In genomic region chr4:110411599-110412011, GRCh38 we compare ENCODE assay signal across 12 cellular contexts.
A peak's percentile ranks its signal among the peaks of the same experiment; 100 is the strongest.
DNase-seq lines count a peak whose midpoint lies in the region; ATAC-seq and TF ChIP-seq lines count a peak whose summit lies in the region.
"Had no signal": no experiment of that assay in that cellular context is flagged by ENCODE, and none has a peak within 500 bp of the region (broad histone marks: within the 10 kb centered on the region; RNA-seq: fewer than 3 reads in every experiment).

No MANE protein-coding gene starts in this region.

- H3K9me2 ChIP-seq in OCI-LY7 (ENCODE audit: insufficient read depth, low read length) = no peaks in the 10 kb centered on the region

- intact Hi-C loops in OCI-LY7 (cut with micrococcal nuclease; ENCODE audit: unreplicated experiment) = no loop called here
- intact Hi-C loops in posterior vena cava (cut with DNase I) = no loop called here

- no peaks in the 10 kb centered on the region for H4K20me1 ChIP-seq in OCI-LY7 (ENCODE audit: insufficient read depth, low read length)

- H3K9me3 ChIP-seq in OCI-LY7 (ENCODE audit: low read length) (no peaks in the 10 kb centered on the region), iPS-20b (ENCODE audit: insufficient read depth, low read depth, low read length) (no peaks in the 10 kb centered on the region)

- no peaks in the 10 kb centered on the region for H3K79me2 ChIP-seq in OCI-LY7 (ENCODE audit: insufficient read depth, low read depth, low read length)

- H3K4me1 ChIP-seq in OCI-LY7 (ENCODE audit: insufficient read depth, low read length, poor library complexity, severe bottlenecking) (no peaks in the 10 kb centered on the region), iPS-20b (ENCODE audit: insufficient read depth, low read length) (peaks cover 16% of the 10 kb centered on the region; the same call in 1 of the 2 replicates)

- H3K9me3 Mint-ChIP-seq in T-helper 2 cell treated with Interferon-gamma antibody and Interleukin-4, amounts not matched to agents 5 μg/mL and 100 μg/mL, for 36 hours = no peaks in the 10 kb centered on the region
- no peaks in the 10 kb centered on the region for H3K9me3 Mint-ChIP-seq in type B pancreatic cell
- H3K9me3 Mint-ChIP-seq: activated naive CD4-positive, alpha-beta T cell treated with anti-CD3 and anti-CD28 coated beads, Interleukin-2, amount 50 U/mL, for 72 hours had no signal

- peak overlapping the region; percentile 31 for H3K27ac Mint-ChIP-seq in T-helper 2 cell treated with Interferon-gamma antibody and Interleukin-4, amounts not matched to agents 5 μg/mL and 100 μg/mL, for 36 hours
- H3K27ac Mint-ChIP-seq in type B pancreatic cell = peak overlapping the region; percentile 92
- H3K27ac Mint-ChIP-seq: activated naive CD4-positive, alpha-beta T cell treated with anti-CD3 and anti-CD28 coated beads, Interleukin-2, amount 50 U/mL, for 72 hours had no signal

- H3K27me3 Mint-ChIP-seq in T-helper 2 cell treated with Interferon-gamma antibody and Interleukin-4, amounts not matched to agents 5 μg/mL and 100 μg/mL, for 36 hours (ENCODE audit: low read depth) = no peaks in the 10 kb centered on the region
- no peaks in the 10 kb centered on the region for H3K27me3 Mint-ChIP-seq in type B pancreatic cell

- no TSS peak for BruUV-seq in OCI-LY7 (replicated peaks; lab: Mats Ljungman, UMichigan)

- H3K27ac ChIP-seq in OCI-LY7 (ENCODE audit: low read depth, low read length, poor library complexity, severe bottlenecking) (no peak overlapping the region), iPS-20b (ENCODE audit: low read length) (no peak overlapping the region)

- TF ChIP-seq CTCF in OCI-LY7 (conservative IDR thresholded peaks at IDR 0.05; ENCODE audit: low read length) (no peak), type B pancreatic cell (conservative IDR thresholded peaks at IDR 0.05) (no peak)

- CTCF ChIA-PET in OCI-LY7 (lab: Charles Lee; ENCODE audit: unreplicated experiment) = no interaction called here

- no peak for ATAC-seq in GM18907 (IDR thresholded peaks at IDR 0.05; ENCODE audit: unreplicated experiment)
- ATAC-seq: activated naive CD4-positive, alpha-beta T cell treated with anti-CD3 and anti-CD28 coated beads, Interleukin-2, amount 50 U/mL, for 72 hours had no signal

- no peak overlapping the region for H2AFZ ChIP-seq in OCI-LY7 (ENCODE audit: low read length)

- no peaks in the 10 kb centered on the region for H3K4me1 Mint-ChIP-seq in T-helper 2 cell treated with Interferon-gamma antibody and Interleukin-4, amounts not matched to agents 5 μg/mL and 100 μg/mL, for 36 hours (ENCODE audit: low read depth)
- H3K4me1 Mint-ChIP-seq in type B pancreatic cell (ENCODE audit: unreplicated experiment) = peaks cover 23% of the 10 kb centered on the region

- H3K36me3 ChIP-seq in OCI-LY7 (ENCODE audit: insufficient read depth, low read length) (no peaks in the 10 kb centered on the region), iPS-20b (ENCODE audit: insufficient read depth, low read depth, low read length) (no peaks in the 10 kb centered on the region)

- POLR2A ChIA-PET in OCI-LY7 (lab: Charles Lee) = interaction anchor here (0.6 kb wide), 1 partner anchor 973 kb away, joined by 3 read pairs; no protein-coding TSS in a partner anchor

- no peak for DNase-seq in T-helper 2 cell treated with Interferon-gamma antibody and Interleukin-4, amounts not matched to agents 5 μg/mL and 100 μg/mL, for 36 hours (ENCODE audit: low spot score)
- DNase-seq in T-helper 2 cell = no peak
- DNase-seq in OCI-LY7 (ENCODE audit: low spot score) = no peak
- DNase-seq in type B pancreatic cell (ENCODE audit: extremely low spot score, unreplicated experiment) = no peak
- no peak for DNase-seq in posterior vena cava (ENCODE audit: low spot score)
- no peak for DNase-seq in hypothalamus (lab: John Stamatoyannopoulos, UW)
- DNase-seq: activated CD4-positive, alpha-beta T cell treated with anti-CD3 and anti-CD28 coated beads, Interleukin-2, amount 50 U/mL, for 48 hours; EL; MV-4-11 had no signal

- H3K4me3 Mint-ChIP-seq in T-helper 2 cell treated with Interferon-gamma antibody and Interleukin-4, amounts not matched to agents 5 μg/mL and 100 μg/mL, for 36 hours = peak overlapping the region; percentile 64
- H3K4me3 Mint-ChIP-seq in type B pancreatic cell = peak overlapping the region; percentile 91

- no peak overlapping the region for H3K4me3 ChIP-seq in OCI-LY7 (ENCODE audit: low read depth, low read length, poor library complexity, severe bottlenecking)
- peak overlapping the region; percentile 70 for H3K4me3 ChIP-seq in iPS-20b (ENCODE audit: low read length)

- peak overlapping the region; percentile 16; the same call in 1 of the 2 replicates for H3K4me2 ChIP-seq in OCI-LY7 (ENCODE audit: low read length)

- no peaks in the 10 kb centered on the region for H3K36me3 Mint-ChIP-seq in T-helper 2 cell treated with Interferon-gamma antibody and Interleukin-4, amounts not matched to agents 5 μg/mL and 100 μg/mL, for 36 hours (ENCODE audit: low read depth)
- H3K36me3 Mint-ChIP-seq in type B pancreatic cell = no peaks in the 10 kb centered on the region
- H3K36me3 Mint-ChIP-seq: activated naive CD4-positive, alpha-beta T cell treated with anti-CD3 and anti-CD28 coated beads, Interleukin-2, amount 50 U/mL, for 72 hours had no signal

- H3K9ac ChIP-seq in iPS-20b (ENCODE audit: low read depth, low read length) = peak overlapping the region; percentile 62; the same call in 1 of the 2 replicates

- peaks cover 28% of the 10 kb centered on the region for H3K27me3 ChIP-seq in iPS-20b (ENCODE audit: insufficient read depth, low read length)
